26 cellular contexts compared by ENCODE assay signal in the genomic region with DNA sequence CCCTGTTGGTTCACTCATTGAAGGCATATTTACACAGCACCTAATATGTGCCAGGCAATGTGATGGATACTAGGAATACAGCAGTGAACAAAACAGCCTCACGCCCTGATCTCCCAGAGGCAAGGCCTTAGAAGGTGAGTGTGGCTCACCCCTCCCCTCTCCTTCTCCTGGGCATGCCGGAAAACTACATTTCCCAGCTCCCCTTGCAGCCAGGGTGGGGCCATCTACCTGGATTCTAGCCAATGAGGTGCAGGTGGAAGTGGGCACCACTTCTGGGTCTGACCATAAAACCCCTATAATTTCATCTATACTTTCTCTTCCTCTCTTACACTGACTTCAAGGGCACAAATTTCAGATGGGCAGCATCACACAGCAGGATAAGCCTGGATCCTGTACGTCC.
"Had no signal": no experiment of that assay in that cellular context is flagged by ENCODE, and none has a peak within 500 bp of the region (broad histone marks: within the 10 kb centered on the region; RNA-seq: fewer than 3 reads in every experiment).

No MANE protein-coding gene starts in this region.

- H3K9me3 ChIP-seq: ascending aorta, lower lobe of right lung, thoracic aorta, upper lobe of right lung had no signal

- H2AFZ ChIP-seq: parathyroid adenoma had no signal

- H3K4me3 ChIP-seq: ascending aorta, gastroesophageal sphincter, heart left ventricle, lower lobe of right lung, smooth muscle cell, thoracic aorta, upper lobe of right lung had no signal

- H3K9me3 Mint-ChIP-seq: activated CD8-positive, alpha-beta T cell treated with anti-CD3 and anti-CD28 coated beads for 36 hours; activated naive CD8-positive, alpha-beta T cell treated with anti-CD3 and anti-CD28 coated beads, Interleukin-2, amount 50 U/mL, for 24 hours; activated T-cell treated with anti-CD3 and anti-CD28 coated beads, Interleukin-2, amount 50 U/mL, for 24 hours; activated T-helper 2 cell treated with anti-CD3 and anti-CD28 coated beads, Interferon-gamma antibody, Interleukin-2, Interleukin-4, amounts not matched to agents 10 μg/mL and 5 μg/mL and 100 μg/mL, durations not matched to agents 14 hours and 24 hours and 36 hours; natural killer cell treated with Interleukin-12 subunit alpha and Interleukin-12 subunit beta and Interleukin-15 and Interleukin-18, amount 100 ng/mL, for 72 hours; stimulated activated effector memory CD8-positive, alpha-beta T cell treated with anti-CD3 and anti-CD28 coated beads, Interleukin-12 subunit alpha, Interleukin-12 subunit beta, amount 100 ng/mL, for 72 hours had no signal

- H3K36me3 ChIP-seq: ascending aorta, gastroesophageal sphincter, heart left ventricle, lower lobe of right lung, thoracic aorta, upper lobe of right lung had no signal

- H3K27ac ChIP-seq: ascending aorta, gastroesophageal sphincter, heart left ventricle, lower lobe of right lung, parathyroid adenoma, thoracic aorta, upper lobe of right lung had no signal

- ATAC-seq: activated CD8-positive, alpha-beta T cell treated with anti-CD3 and anti-CD28 coated beads for 36 hours; activated naive CD8-positive, alpha-beta T cell treated with anti-CD3 and anti-CD28 coated beads, Interleukin-2, amount 50 U/mL, for 24 hours; esophagus mucosa; gastroesophageal sphincter; heart left ventricle; lower lobe of right lung; natural killer cell treated with Interleukin-12 subunit alpha and Interleukin-12 subunit beta and Interleukin-15 and Interleukin-18, amount 100 ng/mL, for 72 hours; sciatic nerve; stimulated activated effector memory CD8-positive, alpha-beta T cell treated with anti-CD3 and anti-CD28 coated beads, Interleukin-12 subunit alpha, Interleukin-12 subunit beta, amount 100 ng/mL, for 72 hours; upper lobe of right lung had no signal

- H3K79me2 ChIP-seq: parathyroid adenoma had no signal

- DNase-seq: activated CD4-positive, alpha-beta T cell treated with anti-CD3 and anti-CD28 coated beads for 48 hours; activated CD4-positive, CD25-positive, alpha-beta regulatory T cell; activated CD8-positive, alpha-beta T cell treated with anti-CD3 and anti-CD28 coated beads for 36 hours; activated naive CD4-positive, alpha-beta T cell treated with anti-CD3 and anti-CD28 coated beads for 36 hours; activated naive CD8-positive, alpha-beta T cell treated with anti-CD3 and anti-CD28 coated beads, Interleukin-2, amount 50 U/mL, for 24 hours; activated T-cell treated with anti-CD3 and anti-CD28 coated beads, Interleukin-2, amount 50 U/mL, for 24 hours; cerebellar nuclear complex; cortex of kidney; effector CD4-positive, alpha-beta T cell; heart left ventricle; islet precursor cell; lower lobe of right lung; stimulated activated CD4-positive, alpha-beta T cell treated with anti-CD3 and anti-CD28 coated beads, Interleukin-4, amount 100 ng/mL, for 1 hour; T-helper 2 cell; upper lobe of right lung had no signal

- H3K27ac Mint-ChIP-seq: activated CD8-positive, alpha-beta T cell treated with anti-CD3 and anti-CD28 coated beads for 36 hours; activated naive CD4-positive, alpha-beta T cell treated with anti-CD3 and anti-CD28 coated beads for 36 hours; activated naive CD8-positive, alpha-beta T cell treated with anti-CD3 and anti-CD28 coated beads, Interleukin-2, amount 50 U/mL, for 24 hours; activated T-cell treated with anti-CD3 and anti-CD28 coated beads, Interleukin-2, amount 50 U/mL, for 24 hours; activated T-helper 2 cell treated with anti-CD3 and anti-CD28 coated beads, Interferon-gamma antibody, Interleukin-2, Interleukin-4, amounts not matched to agents 10 μg/mL and 5 μg/mL and 100 μg/mL, durations not matched to agents 14 hours and 24 hours and 36 hours; mesothelial cell of epicardium; natural killer cell treated with Interleukin-12 subunit alpha and Interleukin-12 subunit beta and Interleukin-15 and Interleukin-18, amount 100 ng/mL, for 72 hours; stimulated activated effector memory CD8-positive, alpha-beta T cell treated with anti-CD3 and anti-CD28 coated beads, Interleukin-12 subunit alpha, Interleukin-12 subunit beta, amount 100 ng/mL, for 72 hours had no signal

- H3K4me3 Mint-ChIP-seq: activated CD8-positive, alpha-beta T cell treated with anti-CD3 and anti-CD28 coated beads for 36 hours; activated naive CD4-positive, alpha-beta T cell treated with anti-CD3 and anti-CD28 coated beads for 36 hours; activated naive CD8-positive, alpha-beta T cell treated with anti-CD3 and anti-CD28 coated beads, Interleukin-2, amount 50 U/mL, for 24 hours; activated T-cell treated with anti-CD3 and anti-CD28 coated beads, Interleukin-2, amount 50 U/mL, for 24 hours; mesothelial cell of epicardium; natural killer cell treated with Interleukin-12 subunit alpha and Interleukin-12 subunit beta and Interleukin-15 and Interleukin-18, amount 100 ng/mL, for 72 hours; stimulated activated effector memory CD8-positive, alpha-beta T cell treated with anti-CD3 and anti-CD28 coated beads, Interleukin-12 subunit alpha, Interleukin-12 subunit beta, amount 100 ng/mL, for 72 hours had no signal

- H3K4me2 ChIP-seq: smooth muscle cell had no signal

- H3K4me1 ChIP-seq: ascending aorta, gastroesophageal sphincter, parathyroid adenoma had no signal

- H3K27me3 ChIP-seq: ascending aorta had no signal

- H3K4me1 Mint-ChIP-seq: activated naive CD8-positive, alpha-beta T cell treated with anti-CD3 and anti-CD28 coated beads, Interleukin-2, amount 50 U/mL, for 24 hours; mesothelial cell of epicardium; stimulated activated effector memory CD8-positive, alpha-beta T cell treated with anti-CD3 and anti-CD28 coated beads, Interleukin-12 subunit alpha, Interleukin-12 subunit beta, amount 100 ng/mL, for 72 hours had no signal

- H3K36me3 Mint-ChIP-seq: mesothelial cell of epicardium; natural killer cell treated with Interleukin-12 subunit alpha and Interleukin-12 subunit beta and Interleukin-15 and Interleukin-18, amount 100 ng/mL, for 72 hours; stimulated activated effector memory CD8-positive, alpha-beta T cell treated with anti-CD3 and anti-CD28 coated beads, Interleukin-12 subunit alpha, Interleukin-12 subunit beta, amount 100 ng/mL, for 72 hours had no signal
